In genomic region chr7:148223130-148223529, GRCh38 we compare ENCODE assay signal across 25 cellular contexts.
"Had no signal": no experiment of that assay in that cellular context is flagged by ENCODE, and none has a peak within 500 bp of the region (broad histone marks: within the 10 kb centered on the region; RNA-seq: fewer than 3 reads in every experiment).

No MANE protein-coding gene starts in this region.

- H3K4me1 ChIP-seq: stomach, suprapubic skin, testis, tibial artery, tibial nerve, transverse colon, upper lobe of left lung, upper lobe of right lung, uterus, vagina had no signal

- DNase-seq: stimulated activated CD4-positive, alpha-beta T cell treated with anti-CD3 and anti-CD28 coated beads, Interleukin-2, amount 100 ng/mL, for 48 hours; stimulated activated CD4-positive, alpha-beta T cell treated with anti-CD3 and anti-CD28 coated beads, Interleukin-4, amount 100 ng/mL, for 1 hour; stimulated activated CD4-positive, alpha-beta T cell treated with anti-CD3 and anti-CD28 coated beads, Interleukin-4, amount 100 ng/mL, for 24 hours; stimulated activated CD4-positive, alpha-beta T cell treated with anti-CD3 and anti-CD28 coated beads, Interleukin-4, amount 100 ng/mL, for 4 hours; stimulated activated CD8-positive, alpha-beta memory T cell treated with anti-CD3 and anti-CD28 coated beads, Interleukin-4, amount 100 ng/mL, for 48 hours; stimulated activated naive B cell treated with anti-CD40 and anti-IgM and Interleukin-4, amounts not matched to agents 10 μg/mL and 1 μg/mL and 100 μg/mL, for 72 hours; stimulated activated naive CD4-positive, alpha-beta T cell; stimulated activated naive CD4-positive, alpha-beta T cell treated with Interleukin-2 at 50 U/mL for 16 hours; stimulated activated naive CD8-positive, alpha-beta T cell treated with anti-CD3 and anti-CD28 coated beads, Interleukin-15, amount 100 ng/mL, for 72 hours; stimulated activated naive CD8-positive, alpha-beta T cell treated with anti-CD3 and anti-CD28 coated beads, Interleukin-15, Interleukin-2, amounts not matched to agents 100 U/mL and 50 U/mL, for 24 hours; stomach; substantia nigra; testis; thyroid gland; tibial artery; transverse colon; trophoblast cell; upper lobe of left lung; upper lobe of right lung; uterus had no signal

- H3K4me3 ChIP-seq: stomach, suprapubic skin, testis, thoracic aorta, thyroid gland, tibial artery, tibial nerve, transverse colon, upper lobe of left lung, upper lobe of right lung, uterus, vagina had no signal

- FAIRE-seq: urothelium cell line had no signal

- H3K36me3 ChIP-seq: stomach, suprapubic skin, thoracic aorta, thyroid gland, tibial artery, tibial nerve, transverse colon, upper lobe of left lung, upper lobe of right lung, uterus, vagina had no signal

- H3K9me3 ChIP-seq: stomach, suprapubic skin, testis, thoracic aorta, thyroid gland, tibial artery, tibial nerve, transverse colon, upper lobe of left lung, upper lobe of right lung, uterus, vagina had no signal

- H3K27me3 ChIP-seq: stomach, suprapubic skin, testis, thyroid gland, tibial artery, tibial nerve, transverse colon, upper lobe of left lung, upper lobe of right lung, uterus, vagina had no signal

- H3K27ac ChIP-seq: stomach, suprapubic skin, testis, thoracic aorta, thyroid gland, tibial artery, tibial nerve, transverse colon, upper lobe of left lung, upper lobe of right lung, uterus, vagina had no signal
